ENCODE assay signal across 12 cellular contexts in the genomic region with DNA sequence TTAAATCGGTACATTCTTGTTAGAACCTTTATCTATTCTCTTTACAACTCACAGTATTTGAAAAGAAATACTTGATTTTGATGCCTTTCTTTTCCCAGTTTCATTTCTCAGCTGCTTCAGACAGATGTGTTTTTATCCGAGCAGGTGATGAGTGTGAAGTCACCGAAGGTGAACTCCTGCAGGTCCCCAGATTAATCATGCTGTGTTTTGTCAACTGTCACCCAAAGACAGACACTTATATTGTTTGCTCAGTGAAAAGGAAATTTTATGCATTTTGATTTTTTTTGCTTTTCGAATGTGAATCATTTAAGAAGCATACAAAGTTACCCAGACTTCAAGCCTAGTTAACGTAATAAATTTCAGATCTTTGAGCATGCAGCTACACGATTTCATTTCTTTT. TPM values are rescaled to one million over a fixed set of nuclear protein-coding genes. Genes with fewer than 3 reads are reported as not detected.
A peak's percentile ranks its signal among the peaks of the same experiment; 100 is the strongest.
DNase-seq lines count a peak whose midpoint lies in the region; ATAC-seq, FAIRE-seq and TF ChIP-seq lines count a peak whose summit lies in the region.
"Had no signal": no experiment of that assay in that cellular context is flagged by ENCODE, and none has a peak within 500 bp of the region (broad histone marks: within the 10 kb centered on the region; RNA-seq: fewer than 3 reads in every experiment).

No MANE protein-coding gene starts in this region.

- DNase-seq in SHP77 treated with DMSO at 0.1 percent for 48 hours (lab: John Stamatoyannopoulos, UW) (peak; percentile 6), SHP77 (lab: John Stamatoyannopoulos, UW) (no peak), GM12892 (ENCODE audit: insufficient read length) (no peak), NCI-H69 (lab: John Stamatoyannopoulos, UW) (peak; percentile 70), DMS 273 (lab: John Stamatoyannopoulos, UW; ENCODE audit: unreplicated experiment) (no peak)
- DNase-seq in stimulated activated CD8-positive, alpha-beta memory T cell treated with anti-CD3 and anti-CD28 coated beads, Interleukin-4, amount 100 ng/mL, for 48 hours: peak; percentile 14
- DNase-seq: DMS 273 treated with DMSO at 0.1 percent for 48 hours, Karpas-422, NCI-H1436, NCI-H526 treated with DMSO at 0.1 percent for 48 hours, T-helper 9 cell had no signal

- peak; percentile 90 for FAIRE-seq in GM12892 (lab: Jason Lieb, UNC)

- TF ChIP-seq POLR2A in GM12892 (IDR thresholded peaks at IDR 0.05; ENCODE audit: low read depth, low read length): no peak

- no peak for ATAC-seq in HG03025 (IDR thresholded peaks at IDR 0.05; ENCODE audit: low FRiP score, unreplicated experiment)

RNA-seq across cellular contexts. Expression of gene TMPRSS13, which starts 7.8 kb away (rescaled TPM):
- polyA plus RNA-seq in GM12892 (2012; ENCODE audit: missing spikeins): 0.51 TPM

RNA-seq across cellular contexts. Expression of gene IL10RA, which starts 49.2 kb away (rescaled TPM):
- 7.5 TPM for polyA plus RNA-seq in GM12892 (2012; ENCODE audit: missing spikeins)

Comparison
In these comparisons a context has a peak if more than half of its experiments do, and no peak if none do; other contexts are left out.
1. DNase-seq: peak in SHP77 treated with DMSO at 0.1 percent for 48 hours (single experiment), NCI-H69 (single experiment) and stimulated activated CD8-positive, alpha-beta memory T cell treated with anti-CD3 and anti-CD28 coated beads, Interleukin-4, amount 100 ng/mL, for 48 hours (single experiment); none in SHP77 (0 of 2), GM12892 (single experiment) and DMS 273 (single experiment).